ENCODE assay signal across 19 cellular contexts in genomic region chr12:130468700-130469245, GRCh38.
DNase-seq lines count a peak whose midpoint lies in the region; ATAC-seq and TF ChIP-seq lines count a peak whose summit lies in the region.
"Had no signal": no experiment of that assay in that cellular context is flagged by ENCODE, and none has a peak within 500 bp of the region (broad histone marks: within the 10 kb centered on the region; RNA-seq: fewer than 3 reads in every experiment).

No MANE protein-coding gene starts in this region.

- no peak overlapping the region for H4K91ac ChIP-seq in neuronal stem cell (ENCODE audit: low read depth, low read length, poor library complexity)

- no peak overlapping the region for H2AK5ac ChIP-seq in neuronal stem cell (ENCODE audit: low read depth, low read length)

- no peaks in the 10 kb centered on the region for H3K79me1 ChIP-seq in neuronal stem cell (ENCODE audit: low read depth, low read length)

- H2BK15ac ChIP-seq in neuronal stem cell (ENCODE audit: low read length), result no peak overlapping the region

- H3K9me3 Mint-ChIP-seq in chondrocyte (ENCODE audit: low read depth) (peaks cover 14% of the 10 kb centered on the region), glutamatergic neuron (ENCODE audit: unreplicated experiment) (peaks cover 14% of the 10 kb centered on the region)

- intact Hi-C loops in Right ventricle myocardium inferior (cut with DNase I), result no loop called here
- intact Hi-C loops in left cardiac atrium (cut with DNase I), result no loop called here

- H3K4me3 Mint-ChIP-seq in chondrocyte (ENCODE audit: unreplicated experiment) (no peak overlapping the region), glutamatergic neuron (ENCODE audit: unreplicated experiment) (no peak overlapping the region)
- H3K4me3 Mint-ChIP-seq: B cell; CD4-positive, alpha-beta T cell; CD8-positive, alpha-beta T cell had no signal

- H3K4me1 Mint-ChIP-seq in chondrocyte (ENCODE audit: low read depth) (no peaks in the 10 kb centered on the region), glutamatergic neuron (ENCODE audit: low read depth, unreplicated experiment) (peaks cover 2% of the 10 kb centered on the region)
- H3K4me1 Mint-ChIP-seq: B cell had no signal

- no peaks in the 10 kb centered on the region for H3K27me3 Mint-ChIP-seq in chondrocyte (ENCODE audit: low read depth)
- peaks cover 2% of the 10 kb centered on the region for H3K27me3 Mint-ChIP-seq in glutamatergic neuron (ENCODE audit: unreplicated experiment)
- H3K27me3 Mint-ChIP-seq: B cell; CD4-positive, alpha-beta T cell had no signal

- DNase-seq in Right ventricle myocardium inferior (ENCODE audit: missing footprints) (peak; percentile 51), left cardiac atrium (no peak), chondrocyte (ENCODE audit: low spot score) (peak; percentile 77), glutamatergic neuron (no peak), neuronal stem cell (ENCODE audit: low spot score) (no peak), NAMALWA (ENCODE audit: low spot score) (no peak), GOT3 (lab: John Stamatoyannopoulos, UW) (no peak)
- DNase-seq: AML-193; Caco-2; Calu3; CD4-positive, alpha-beta T cell; CD8-positive, alpha-beta T cell; DMS79 treated with DMSO at 0.1 percent for 48 hours; GF-D8 had no signal

- no peak overlapping the region for H3K18ac ChIP-seq in neuronal stem cell (ENCODE audit: low read length)

- H2BK12ac ChIP-seq in neuronal stem cell (ENCODE audit: low read length), result no peak overlapping the region

- H3K4me1 ChIP-seq in neuronal stem cell (ENCODE audit: control insufficient read depth in 2 of 2, insufficient read depth in 1 of 2, low read depth in 1 of 2, low read length in 2 of 2), result peaks cover 0 to 2% of the 10 kb centered on the region in 2 donors
- H3K4me1 ChIP-seq: A549, Caco-2 had no signal

- H3K36me3 ChIP-seq in neuronal stem cell (replicated peaks in 1 of 2; ENCODE audit: control insufficient read depth in 2 of 2, insufficient read depth in 2 of 2, low read length in 2 of 2), result no peaks in the 10 kb centered on the region
- H3K36me3 ChIP-seq: BLaER1 treated with 17β-estradiol and CSF1 and Interleukin-3, amounts not matched to agents 10 nM and 100 nM had no signal

- no CpG with 5 or more reads among the region's 24 CpGs for WGBS in neuronal stem cell (ENCODE audit: extremely low coverage in 2 of 2, insufficient read length in 2 of 2, insufficient replicate concordance in 1 of 2), 2 donors

- H2AFZ ChIP-seq in neuronal stem cell (ENCODE audit: low read length), result no peak overlapping the region

- no peak overlapping the region for H3K14ac ChIP-seq in neuronal stem cell (ENCODE audit: low read length)

- no peak overlapping the region for H3K4ac ChIP-seq in neuronal stem cell (ENCODE audit: low read length)

- peak overlapping the region; percentile 12 for H3K23ac ChIP-seq in neuronal stem cell (ENCODE audit: low read depth, low read length, poor library complexity)

- H3K27me3 ChIP-seq in neuronal stem cell (ENCODE audit: control insufficient read depth in 3 of 3, insufficient read depth in 3 of 3, low read depth in 1 of 3, low read length in 3 of 3), result peaks cover 0 to 4% (median 0%) of the 10 kb centered on the region in 3 experiments
- H3K27me3 ChIP-seq: BLaER1 treated with 17β-estradiol and CSF1 and Interleukin-3, amounts not matched to agents 10 nM and 100 nM had no signal

- TF ChIP-seq CTCF in chondrocyte (IDR thresholded peaks at IDR 0.05), result no peak
- no peak for TF ChIP-seq CTCF in glutamatergic neuron (IDR thresholded peaks at IDR 0.05; ENCODE audit: partially characterized antibody, unreplicated experiment)

- H3K36me3 Mint-ChIP-seq in chondrocyte (ENCODE audit: low read depth) (no peaks in the 10 kb centered on the region), glutamatergic neuron (ENCODE audit: unreplicated experiment) (no peaks in the 10 kb centered on the region)
- H3K36me3 Mint-ChIP-seq: CD8-positive, alpha-beta T cell had no signal

- H3K27ac Mint-ChIP-seq in chondrocyte (ENCODE audit: unreplicated experiment), result no peak overlapping the region
- peak overlapping the region; percentile 48 for H3K27ac Mint-ChIP-seq in glutamatergic neuron (ENCODE audit: unreplicated experiment)
- H3K27ac Mint-ChIP-seq: B cell; CD4-positive, alpha-beta T cell; CD8-positive, alpha-beta T cell had no signal

- no peak overlapping the region for H3K4me3 ChIP-seq in neuronal stem cell (ENCODE audit: low read length in 2 of 2)
- H3K4me3 ChIP-seq: A549; BLaER1 treated with 17β-estradiol and CSF1 and Interleukin-3, amounts not matched to agents 10 nM and 100 nM had no signal

- peak overlapping the region; percentile 19 for H4K8ac ChIP-seq in neuronal stem cell (ENCODE audit: low read depth, low read length)

- H3K4me2 ChIP-seq in neuronal stem cell (ENCODE audit: insufficient read depth, low read length, poor library complexity, severe bottlenecking), result no peak overlapping the region
- H3K4me2 ChIP-seq: A549; BLaER1 treated with 17β-estradiol and CSF1 and Interleukin-3, amounts not matched to agents 10 nM and 100 nM had no signal

- peaks cover 0 to 5% of the 10 kb centered on the region in 2 donors for H3K9me3 ChIP-seq in neuronal stem cell (replicated peaks in 1 of 2; ENCODE audit: control insufficient read depth in 2 of 2, insufficient read depth in 1 of 2, low read depth in 1 of 2, low read length in 2 of 2)
- H3K9me3 ChIP-seq: Caco-2 had no signal

- no peak overlapping the region for H3K27ac ChIP-seq in neuronal stem cell (replicated peaks; ENCODE audit: low read length)
- H3K27ac ChIP-seq: 22Rv1; A549; BLaER1 treated with 17β-estradiol and CSF1 and Interleukin-3, amounts not matched to agents 10 nM and 100 nM; C4-2B had no signal

- H2BK120ac ChIP-seq in neuronal stem cell (ENCODE audit: low read depth, low read length), result no peak overlapping the region

- H3K9ac ChIP-seq in neuronal stem cell (ENCODE audit: low read depth, low read length, poor library complexity), result no peak overlapping the region
- H3K9ac ChIP-seq: BLaER1 treated with 17β-estradiol and CSF1 and Interleukin-3, amounts not matched to agents 10 nM and 100 nM had no signal

- no peak overlapping the region for H2BK5ac ChIP-seq in neuronal stem cell (ENCODE audit: low read length)

- no peak for ATAC-seq in Right ventricle myocardium inferior
- ATAC-seq in left cardiac atrium, result no peak
- ATAC-seq: A549; CD8-positive, alpha-beta T cell had no signal

Comparison
In these comparisons a context has a peak if more than half of its experiments do, and no peak if none do; other contexts are left out.
1. DNase-seq: peak in Right ventricle myocardium inferior (single experiment) and chondrocyte (single experiment); none in left cardiac atrium (single experiment), glutamatergic neuron (single experiment), neuronal stem cell (single experiment), NAMALWA (single experiment) and GOT3 (single experiment).